In genomic region chr5:858726-859125, GRCh38 we compare ENCODE assay signal across 18 cellular contexts.
"Had no signal": no experiment of that assay in that cellular context is flagged by ENCODE, and none has a peak within 500 bp of the region (broad histone marks: within the 10 kb centered on the region; RNA-seq: fewer than 3 reads in every experiment).

No MANE protein-coding gene starts in this region.

- H3K27me3 ChIP-seq: right atrium auricular region had no signal

- H3K36me3 Mint-ChIP-seq: natural killer cell had no signal

- H3K4me1 ChIP-seq: prostate gland, right atrium auricular region, tibial artery had no signal

- H3K9me3 Mint-ChIP-seq: activated naive CD8-positive, alpha-beta T cell treated with anti-CD3 and anti-CD28 coated beads for 36 hours; natural killer cell had no signal

- H3K4me1 Mint-ChIP-seq: activated CD8-positive, alpha-beta memory T cell treated with anti-CD3 and anti-CD28 coated beads, Interleukin-2, amount 10 ng/mL, durations not matched to agents 7 days and 5 days; activated naive CD8-positive, alpha-beta T cell treated with anti-CD3 and anti-CD28 coated beads for 36 hours had no signal

- H3K27ac Mint-ChIP-seq: activated CD8-positive, alpha-beta memory T cell treated with anti-CD3 and anti-CD28 coated beads, Interleukin-2, amount 10 ng/mL, durations not matched to agents 7 days and 5 days; activated naive CD8-positive, alpha-beta T cell treated with anti-CD3 and anti-CD28 coated beads for 36 hours had no signal

- ATAC-seq: activated CD8-positive, alpha-beta memory T cell treated with anti-CD3 and anti-CD28 coated beads, Interleukin-2, amount 10 ng/mL, durations not matched to agents 7 days and 5 days; natural killer cell; stimulated activated naive CD8-positive, alpha-beta T cell treated with anti-CD3 and anti-CD28 coated beads, Interleukin-15, Interleukin-2, amounts not matched to agents 100 U/mL and 50 U/mL, for 24 hours had no signal

- H3K27me3 Mint-ChIP-seq: activated CD8-positive, alpha-beta memory T cell treated with anti-CD3 and anti-CD28 coated beads, Interleukin-2, amount 10 ng/mL, durations not matched to agents 7 days and 5 days; activated naive CD8-positive, alpha-beta T cell treated with anti-CD3 and anti-CD28 coated beads for 36 hours had no signal

- H3K4me3 ChIP-seq: lung, prostate gland, right atrium auricular region, tibial artery had no signal

- H3K27ac ChIP-seq: prostate gland, right atrium auricular region, tibial artery, WERI-Rb-1 had no signal

- H3K4me3 Mint-ChIP-seq: activated CD8-positive, alpha-beta memory T cell treated with anti-CD3 and anti-CD28 coated beads, Interleukin-2, amount 10 ng/mL, durations not matched to agents 7 days and 5 days; activated naive CD8-positive, alpha-beta T cell treated with anti-CD3 and anti-CD28 coated beads for 36 hours; natural killer cell had no signal

- H3K36me3 ChIP-seq: prostate gland had no signal

- DNase-seq: activated CD4-positive, alpha-beta T cell treated with anti-CD3 and anti-CD28 coated beads, Interleukin-2, amount 50 U/mL, for 48 hours; activated CD8-positive, alpha-beta memory T cell treated with anti-CD3 and anti-CD28 coated beads, Interleukin-2, amount 10 ng/mL, durations not matched to agents 7 days and 5 days; activated naive CD4-positive, alpha-beta T cell; activated naive CD8-positive, alpha-beta T cell treated with anti-CD3 and anti-CD28 coated beads for 36 hours; amniotic stem cell; hypothalamus; islet precursor cell; natural killer cell; occipital lobe; stimulated activated CD4-positive, alpha-beta T cell treated with anti-CD3 and anti-CD28 coated beads, Interleukin-2, amount 100 ng/mL, for 24 hours; stimulated activated naive CD8-positive, alpha-beta T cell treated with anti-CD3 and anti-CD28 coated beads, Interleukin-15, Interleukin-2, amounts not matched to agents 100 U/mL and 50 U/mL, for 24 hours; substantia nigra; T-helper 2 cell; tibial artery; WERI-Rb-1 had no signal
